22 cellular contexts compared by ENCODE assay signal in genomic region chr9:105921057-105921721, GRCh38.
"Had no signal": no experiment of that assay in that cellular context is flagged by ENCODE, and none has a peak within 500 bp of the region (broad histone marks: within the 10 kb centered on the region; RNA-seq: fewer than 3 reads in every experiment).

No MANE protein-coding gene starts in this region.

- H3K36me3 ChIP-seq: colonic mucosa, lower lobe of right lung, right atrium auricular region, stomach, upper lobe of right lung had no signal

- ATAC-seq: activated CD4-positive, alpha-beta T cell treated with anti-CD3 and anti-CD28 coated beads for 36 hours; activated CD8-positive, alpha-beta memory T cell treated with anti-CD3 and anti-CD28 coated beads, Interleukin-2, amount 10 ng/mL, durations not matched to agents 7 days and 5 days; lower lobe of right lung; upper lobe of right lung; WTC11 had no signal

- H3K27me3 Mint-ChIP-seq: activated CD4-positive, alpha-beta memory T cell treated with anti-CD3 and anti-CD28 coated beads for 36 hours; activated CD4-positive, alpha-beta T cell treated with anti-CD3 and anti-CD28 coated beads for 36 hours; activated CD8-positive, alpha-beta memory T cell treated with anti-CD3 and anti-CD28 coated beads, Interleukin-2, amount 10 ng/mL, durations not matched to agents 7 days and 5 days; activated naive CD8-positive, alpha-beta T cell treated with anti-CD3 and anti-CD28 coated beads for 36 hours; brain; progenitor cell of endocrine pancreas had no signal

- DNase-seq: activated CD4-positive, alpha-beta memory T cell treated with anti-CD3 and anti-CD28 coated beads for 36 hours; activated CD4-positive, alpha-beta T cell treated with anti-CD3 and anti-CD28 coated beads for 36 hours; activated CD8-positive, alpha-beta memory T cell treated with anti-CD3 and anti-CD28 coated beads, Interleukin-2, amount 10 ng/mL, durations not matched to agents 7 days and 5 days; activated naive CD8-positive, alpha-beta T cell treated with anti-CD3 and anti-CD28 coated beads for 36 hours; amygdala; central memory CD4-positive, alpha-beta T cell; colonic mucosa; endodermal cell; foreskin fibroblast; hippocampal formation; lower lobe of right lung; stimulated activated CD4-positive, alpha-beta T cell treated with anti-CD3 and anti-CD28 coated beads, Interleukin-4, amount 100 ng/mL, for 1 hour; stomach; T-helper 2 cell; testis; upper lobe of right lung had no signal

- H3K4me3 Mint-ChIP-seq: activated CD4-positive, alpha-beta memory T cell treated with anti-CD3 and anti-CD28 coated beads for 36 hours; activated CD4-positive, alpha-beta T cell treated with anti-CD3 and anti-CD28 coated beads for 36 hours; activated CD8-positive, alpha-beta memory T cell treated with anti-CD3 and anti-CD28 coated beads, Interleukin-2, amount 10 ng/mL, durations not matched to agents 7 days and 5 days; activated naive CD8-positive, alpha-beta T cell treated with anti-CD3 and anti-CD28 coated beads for 36 hours; brain; endodermal cell; WTC11 had no signal

- H3K4me1 Mint-ChIP-seq: activated CD4-positive, alpha-beta T cell treated with anti-CD3 and anti-CD28 coated beads for 36 hours; activated CD8-positive, alpha-beta memory T cell treated with anti-CD3 and anti-CD28 coated beads, Interleukin-2, amount 10 ng/mL, durations not matched to agents 7 days and 5 days; activated naive CD8-positive, alpha-beta T cell treated with anti-CD3 and anti-CD28 coated beads for 36 hours; brain; endodermal cell had no signal

- H3K4me1 ChIP-seq: colonic mucosa, lower lobe of right lung, right atrium auricular region, stomach, testis, upper lobe of right lung had no signal

- H3K9me3 Mint-ChIP-seq: activated CD4-positive, alpha-beta memory T cell treated with anti-CD3 and anti-CD28 coated beads for 36 hours; activated naive CD8-positive, alpha-beta T cell treated with anti-CD3 and anti-CD28 coated beads for 36 hours; brain; endodermal cell had no signal

- H3K4me3 ChIP-seq: colonic mucosa, lower lobe of right lung, right atrium auricular region, skin epidermis, stomach, testis, upper lobe of right lung had no signal

- H3K27ac Mint-ChIP-seq: activated CD4-positive, alpha-beta memory T cell treated with anti-CD3 and anti-CD28 coated beads for 36 hours; activated CD4-positive, alpha-beta T cell treated with anti-CD3 and anti-CD28 coated beads for 36 hours; activated CD8-positive, alpha-beta memory T cell treated with anti-CD3 and anti-CD28 coated beads, Interleukin-2, amount 10 ng/mL, durations not matched to agents 7 days and 5 days; activated naive CD8-positive, alpha-beta T cell treated with anti-CD3 and anti-CD28 coated beads for 36 hours; brain; endodermal cell; progenitor cell of endocrine pancreas; WTC11 had no signal

- H3K36me3 Mint-ChIP-seq: activated CD4-positive, alpha-beta memory T cell treated with anti-CD3 and anti-CD28 coated beads for 36 hours; activated CD8-positive, alpha-beta memory T cell treated with anti-CD3 and anti-CD28 coated beads, Interleukin-2, amount 10 ng/mL, durations not matched to agents 7 days and 5 days; activated naive CD8-positive, alpha-beta T cell treated with anti-CD3 and anti-CD28 coated beads for 36 hours; brain had no signal

- H3K27ac ChIP-seq: colonic mucosa, epithelial cell of prostate, lower lobe of right lung, right atrium auricular region, skin epidermis, stomach, testis, upper lobe of right lung had no signal

- H3K27me3 ChIP-seq: colonic mucosa, right atrium auricular region, stomach, testis, upper lobe of right lung had no signal

- H3K9me3 ChIP-seq: colonic mucosa, lower lobe of right lung, right atrium auricular region, stomach, testis, upper lobe of right lung had no signal
